Comparison of ENCODE assay signal across 18 cellular contexts in genomic region chr10:11849908-11850307, GRCh38. TPM values are rescaled to one million over a fixed set of nuclear protein-coding genes. Genes with fewer than 3 reads are reported as not detected.
DNase-seq lines count a peak whose midpoint lies in the region; ATAC-seq and TF ChIP-seq lines count a peak whose summit lies in the region.
"Had no signal": no experiment of that assay in that cellular context is flagged by ENCODE, and none has a peak within 500 bp of the region (broad histone marks: within the 10 kb centered on the region; RNA-seq: fewer than 3 reads in every experiment).

No MANE protein-coding gene starts in this region.

- H2BK5ac ChIP-seq in neuronal stem cell (ENCODE audit: low read length) = peak overlapping the region; percentile 35

- H4K8ac ChIP-seq in neuronal stem cell (ENCODE audit: low read depth, low read length) = no peak overlapping the region

- ATAC-seq in HG03520 (IDR thresholded peaks at IDR 0.05; ENCODE audit: unreplicated experiment) = no peak

- H3K14ac ChIP-seq in neuronal stem cell (ENCODE audit: low read length) = no peak overlapping the region

- no TSS peak for BruUV-seq in PC-9 (replicated peaks; lab: Mats Ljungman, UMichigan)

- H2BK15ac ChIP-seq in neuronal stem cell (ENCODE audit: low read length) = no peak overlapping the region

- no peak overlapping the region for H2AK5ac ChIP-seq in neuronal stem cell (ENCODE audit: low read depth, low read length)

- no peak overlapping the region for H3K9ac ChIP-seq in neuronal stem cell (ENCODE audit: low read depth, low read length, poor library complexity)

- peaks cover 2% of the 10 kb centered on the region for H3K27me3 Mint-ChIP-seq in dendritic cell treated with granulocyte-macrophage colony-stimulating factor and Interleukin-4, amounts not matched to agents 40 ng/mL and 50 ng/mL, for 4 days

- no peak overlapping the region for H4K91ac ChIP-seq in neuronal stem cell (ENCODE audit: low read depth, low read length, poor library complexity)

- H3K27me3 ChIP-seq in neuronal stem cell (ENCODE audit: control insufficient read depth in 3 of 3, insufficient read depth in 3 of 3, low read depth in 1 of 3, low read length in 3 of 3) (no peaks in the 10 kb centered on the region), PC-9 (ENCODE audit: insufficient read depth, low read depth) (no peaks in the 10 kb centered on the region)
- H3K27me3 ChIP-seq: gastrocnemius medialis, tibial artery had no signal

- intact Hi-C loops in dendritic cell treated with granulocyte-macrophage colony-stimulating factor and Interleukin-4, amounts not matched to agents 40 ng/mL and 50 ng/mL, for 4 days (cut with micrococcal nuclease) = no loop called here
- intact Hi-C loops in PC-9 (cut with micrococcal nuclease; ENCODE audit: unreplicated experiment) = no loop called here

- no peak overlapping the region for H2BK120ac ChIP-seq in neuronal stem cell (ENCODE audit: low read depth, low read length)

- H3K9me2 ChIP-seq in PC-9 (ENCODE audit: insufficient read depth) = no peaks in the 10 kb centered on the region

- H3K4me1 ChIP-seq in neuronal stem cell (ENCODE audit: control insufficient read depth in 2 of 2, insufficient read depth in 1 of 2, low read depth in 1 of 2, low read length in 2 of 2) (no peaks in the 10 kb centered on the region), PC-9 (replicated peaks; ENCODE audit: insufficient read depth) (no peaks in the 10 kb centered on the region)
- H3K4me1 ChIP-seq: gastrocnemius medialis, tibial artery had no signal

- H4K20me1 ChIP-seq in PC-9 (ENCODE audit: insufficient read depth) = peaks cover 8% of the 10 kb centered on the region; the same call in 1 of the 2 replicates

- H3K36me3 Mint-ChIP-seq in dendritic cell treated with granulocyte-macrophage colony-stimulating factor and Interleukin-4, amounts not matched to agents 40 ng/mL and 50 ng/mL, for 4 days (ENCODE audit: low read depth) = peaks cover 5% of the 10 kb centered on the region

- peak overlapping the region; percentile 26 for H3K4me3 Mint-ChIP-seq in dendritic cell treated with granulocyte-macrophage colony-stimulating factor and Interleukin-4, amounts not matched to agents 40 ng/mL and 50 ng/mL, for 4 days
- H3K4me3 Mint-ChIP-seq: activated naive CD8-positive, alpha-beta T cell; activated T-helper 1 cell treated with anti-CD3 and anti-CD28 coated beads, Interleukin-12 subunit alpha, Interleukin-12 subunit beta, Interleukin-2, Interleukin-4 antibody, amounts not matched to agents 30 ng/mL and 10 ng/mL and 1 ng/mL, durations not matched to agents 14 hours and 24 hours and 36 hours had no signal

- peak overlapping the region; percentile 71 for H3K27ac Mint-ChIP-seq in dendritic cell treated with granulocyte-macrophage colony-stimulating factor and Interleukin-4, amounts not matched to agents 40 ng/mL and 50 ng/mL, for 4 days
- H3K27ac Mint-ChIP-seq: activated naive CD8-positive, alpha-beta T cell; activated T-helper 1 cell treated with anti-CD3 and anti-CD28 coated beads, Interleukin-12 subunit alpha, Interleukin-12 subunit beta, Interleukin-2, Interleukin-4 antibody, amounts not matched to agents 30 ng/mL and 10 ng/mL and 1 ng/mL, durations not matched to agents 14 hours and 24 hours and 36 hours had no signal

- H3K4me2 ChIP-seq in neuronal stem cell (ENCODE audit: insufficient read depth, low read length, poor library complexity, severe bottlenecking) (no peak overlapping the region), PC-9 (no peak overlapping the region)

- CTCF ChIA-PET in PC-9 (lab: Charles Lee) = no interaction called here

- H3F3A ChIP-seq in PC-9 (ENCODE audit: insufficient read depth, low read depth) = no peaks in the 10 kb centered on the region; the same call in 1 of the 2 replicates

- no CpG with 5 or more reads among the region's 9 CpGs for WGBS in neuronal stem cell (ENCODE audit: extremely low coverage in 2 of 2, insufficient read length in 2 of 2, insufficient replicate concordance in 1 of 2), 2 donors

- H2BK12ac ChIP-seq in neuronal stem cell (ENCODE audit: low read length) = no peak overlapping the region

- H3K23ac ChIP-seq in neuronal stem cell (ENCODE audit: low read depth, low read length, poor library complexity) = no peak overlapping the region

- H3K4me3 ChIP-seq in neuronal stem cell (ENCODE audit: low read length in 2 of 2) (no peak overlapping the region), PC-9 (no peak overlapping the region)
- H3K4me3 ChIP-seq: gastrocnemius medialis, tibial artery had no signal

- DNase-seq in GDM1 (lab: John Stamatoyannopoulos, UW) (peak; percentile 17), NOMO-1 (lab: John Stamatoyannopoulos, UW; ENCODE audit: unreplicated experiment in 2 of 2) (peak; percentile 60 to 70), neuronal stem cell (ENCODE audit: low spot score) (no peak), DMS79 (lab: John Stamatoyannopoulos, UW) (no peak), PC-9 (no peak)
- no peak for DNase-seq in stimulated activated CD4-positive, alpha-beta T cell treated with anti-CD3 and anti-CD28 coated beads, Interleukin-4, amount 100 ng/mL, for 24 hours
- DNase-seq: activated CD4-positive, CD25-positive, alpha-beta regulatory T cell; activated CD8-positive, alpha-beta memory T cell treated with anti-CD3 and anti-CD28 coated beads for 24 hours; gastrocnemius medialis; NCI-H1694 treated with DMSO at 0.1 percent for 48 hours; SHP77; stimulated activated naive CD4-positive, alpha-beta T cell; T-helper 2 cell had no signal

- TF ChIP-seq CTCF in PC-9 (conservative IDR thresholded peaks at IDR 0.05) = no peak

- H3K4ac ChIP-seq in neuronal stem cell (ENCODE audit: low read length) = no peak overlapping the region

- no peaks in the 10 kb centered on the region for H3K9me3 Mint-ChIP-seq in dendritic cell treated with granulocyte-macrophage colony-stimulating factor and Interleukin-4, amounts not matched to agents 40 ng/mL and 50 ng/mL, for 4 days
- H3K9me3 Mint-ChIP-seq: activated T-helper 1 cell treated with anti-CD3 and anti-CD28 coated beads, Interleukin-12 subunit alpha, Interleukin-12 subunit beta, Interleukin-2, Interleukin-4 antibody, amounts not matched to agents 30 ng/mL and 10 ng/mL and 1 ng/mL, durations not matched to agents 14 hours and 24 hours and 36 hours had no signal

- POLR2A ChIA-PET in PC-9 (lab: Charles Lee; ENCODE audit: unreplicated experiment) = no interaction called here

- peaks cover 95% of the 10 kb centered on the region for H3K79me2 ChIP-seq in PC-9 (ENCODE audit: low read depth)

- H2AFZ ChIP-seq in neuronal stem cell (ENCODE audit: low read length) = peak overlapping the region; percentile 66
- H2AFZ ChIP-seq in PC-9 = no peak overlapping the region

- no peaks in the 10 kb centered on the region for H3K9me3 ChIP-seq in neuronal stem cell (replicated peaks in 1 of 2; ENCODE audit: control insufficient read depth in 2 of 2, insufficient read depth in 1 of 2, low read depth in 1 of 2, low read length in 2 of 2)
- H3K9me3 ChIP-seq in PC-9 (ENCODE audit: insufficient read depth, low read depth) = no peaks in the 10 kb centered on the region
- H3K9me3 ChIP-seq: gastrocnemius medialis, tibial artery had no signal

- no peaks in the 10 kb centered on the region for H3K79me1 ChIP-seq in neuronal stem cell (ENCODE audit: low read depth, low read length)

- peaks cover 18% of the 10 kb centered on the region for H3K4me1 Mint-ChIP-seq in dendritic cell treated with granulocyte-macrophage colony-stimulating factor and Interleukin-4, amounts not matched to agents 40 ng/mL and 50 ng/mL, for 4 days (ENCODE audit: low read depth)

- H3K36me3 ChIP-seq in neuronal stem cell (replicated peaks in 1 of 2; ENCODE audit: control insufficient read depth in 2 of 2, insufficient read depth in 2 of 2, low read length in 2 of 2) (no peaks in the 10 kb centered on the region), PC-9 (ENCODE audit: low read depth) (peaks cover 11% of the 10 kb centered on the region; the same call in 1 of the 2 replicates)
- H3K36me3 ChIP-seq: gastrocnemius medialis had no signal

- no peak overlapping the region for H3K18ac ChIP-seq in neuronal stem cell (ENCODE audit: low read length)

- H3K27ac ChIP-seq in neuronal stem cell (replicated peaks; ENCODE audit: low read length) = no peak overlapping the region
- H3K27ac ChIP-seq in PC-9 = no peak overlapping the region
- H3K27ac ChIP-seq: gastrocnemius medialis, tibial artery had no signal

RNA-seq across cellular contexts. Expression of gene PROSER2, which starts 26.8 kb away (rescaled TPM):
- 4.1 TPM for polyA plus RNA-seq in neuronal stem cell (2013, experiment 1 of 2)
- polyA plus RNA-seq in neuronal stem cell (2013, experiment 2 of 2) = 4.0 TPM
- total RNA-seq in PC-9 (2021) = 66.6 and 87.5 TPM in 2 replicates

Comparison
In these comparisons a context has a peak if more than half of its experiments do, and no peak if none do; other contexts are left out.
1. DNase-seq: peak in GDM1 (single experiment) and NOMO-1 (2 of 2); none in neuronal stem cell (single experiment), stimulated activated CD4-positive, alpha-beta T cell treated with anti-CD3 and anti-CD28 coated beads, Interleukin-4, amount 100 ng/mL, for 24 hours (single experiment), DMS79 (single experiment) and PC-9 (0 of 2).